8 cellular contexts compared by ENCODE assay signal in genomic region chr11:27471067-27471587, GRCh38. TPM values are rescaled to one million over a fixed set of nuclear protein-coding genes. Genes with fewer than 3 reads are reported as not detected.
A peak's percentile ranks its signal among the peaks of the same experiment; 100 is the strongest.
DNase-seq lines count a peak whose midpoint lies in the region; ATAC-seq, FAIRE-seq and TF ChIP-seq lines count a peak whose summit lies in the region.

No MANE protein-coding gene starts in this region.

- POLR2A ChIA-PET in A549 (lab: Yijun Ruan, JAX), result interaction anchor here (0.6 kb wide), 1 partner anchor 75 kb away, joined by 4 read pairs; no protein-coding TSS in a partner anchor

- no peaks in the 10 kb centered on the region for H4K20me1 ChIP-seq in GM23248 (ENCODE audit: insufficient read depth)

- no peak for FAIRE-seq in A549 (lab: Jason Lieb, UNC)

- intact Hi-C loops in adrenal gland (cut with DNase I), result loop anchor here in 1 of 2 donors (10.0 kb wide), 1 partner anchor 96 kb away; no protein-coding TSS in a partner anchor

- peak overlapping the region; percentile 63 for H2AFZ ChIP-seq in GM23248

- peak in 1 of 2 experiments; percentile 41 for DNase-seq in A549 (ENCODE audit: low read depth in 1 of 2, low spot score in 1 of 2)
- peak; percentile 44 for DNase-seq in GM23248
- peak in 2 of 7 donors; percentile 6 to 14 for DNase-seq in adrenal gland
- peak; percentile 56 for DNase-seq in kidney tubule cell (ENCODE audit: low spot score)
- peak in 5 of 49 donors; percentile 7 to 60 (median 55) for DNase-seq in substantia nigra (lab: John Stamatoyannopoulos, UW)
- no peak for DNase-seq in activated effector memory CD4-positive, alpha-beta T cell treated with anti-CD3 and anti-CD28 coated beads, Interleukin-2, amount 50 U/mL, for 16 hours

- H3K9ac ChIP-seq in GM23248, result peak overlapping the region; percentile 87

- WGBS in A549 (ENCODE audit: missing lambda C conversion rate), result 2% methylated on average over 16 of the region's 17 CpGs
- WGBS in GM23248 (ENCODE audit: low coverage in 1 of 2, low lambda C conversion rate in 2 of 2, missing lambda C conversion rate in 2 of 2), 2 experiments, result 7 to 10% methylated on average over 17 of the region's 17 CpGs
- WGBS in adrenal gland, 4 donors, result 14 to 22% (median 18%) methylated on average over 12 to 17 of the region's 17 CpGs

- H3K4me3 ChIP-seq in A549, result peak overlapping the region; percentile 89
- peak overlapping the region; percentile 98 for H3K4me3 ChIP-seq in GM23248
- H3K4me3 ChIP-seq in adrenal gland, result peak overlapping the region; percentile 28 to 93 (median 57)

- peaks cover 40% of the 10 kb centered on the region for H3F3A ChIP-seq in GM23248 (ENCODE audit: insufficient read depth)

- TF ChIP-seq POLR2A in A549 (IDR thresholded peaks at IDR 0.05; ENCODE audit: low read length), result no peak
- peak in 1 of 2 donors; percentile 4 for TF ChIP-seq POLR2A in adrenal gland (IDR thresholded peaks at IDR 0.05)

- TF ChIP-seq CTCF in A549 (IDR thresholded peaks at IDR 0.05) (no peak), adrenal gland (IDR thresholded peaks at IDR 0.05) (no peak)

- H3K4me1 ChIP-seq in A549 (peaks cover 30% of the 10 kb centered on the region), GM23248 (ENCODE audit: insufficient read depth) (peaks cover 31% of the 10 kb centered on the region), adrenal gland (replicated peaks in 1 of 2) (peaks cover 23 to 48% of the 10 kb centered on the region in 2 donors)

- in situ Hi-C loops in GM23248 (cut with MboI), result no loop called here

- no peak for TF ChIP-seq EP300 in A549 (IDR thresholded peaks at IDR 0.05)

- H3K4me2 ChIP-seq in A549 (peak overlapping the region; percentile 79), GM23248 (ENCODE audit: unreplicated experiment) (peak overlapping the region; percentile 85)

- H3K27me3 ChIP-seq in GM23248 (replicated peaks; ENCODE audit: insufficient read depth), result no peaks in the 10 kb centered on the region
- no peaks in the 10 kb centered on the region for H3K27me3 ChIP-seq in adrenal gland

- H3K9me2 ChIP-seq in GM23248 (ENCODE audit: insufficient read depth), result no peaks in the 10 kb centered on the region

- H3K36me3 ChIP-seq in GM23248 (ENCODE audit: low read depth) (no peaks in the 10 kb centered on the region), adrenal gland (replicated peaks in 1 of 2) (no peaks in the 10 kb centered on the region)

- no peak for TF ChIP-seq RAD21 in A549 (conservative IDR thresholded peaks at IDR 0.05 in 1 of 2, IDR thresholded peaks at IDR 0.05 in 1 of 2)

- ATAC-seq in A549 (peak in 1 of 2 experiments; percentile 1; a peak in 3 of 6 replicates), HG02981 (IDR thresholded peaks at IDR 0.05; ENCODE audit: unreplicated experiment) (no peak), GM19351 (IDR thresholded peaks at IDR 0.05; ENCODE audit: unreplicated experiment) (no peak)

- H3K9me3 ChIP-seq in A549 (no peaks in the 10 kb centered on the region), GM23248 (ENCODE audit: low read depth) (no peaks in the 10 kb centered on the region), adrenal gland (replicated peaks in 1 of 3) (no peaks in the 10 kb centered on the region)

- CTCF ChIA-PET in A549 (lab: Yijun Ruan, JAX), result interaction anchor here (0.9 to 7.4 kb wide), 3 partner anchors 14 to 287 kb away, joined by 3 to 65 read pairs (median 5); no protein-coding TSS in a partner anchor

- H3K79me2 ChIP-seq in GM23248 (ENCODE audit: insufficient read depth), result peaks cover 50% of the 10 kb centered on the region

- H3K27ac ChIP-seq in A549 (peak overlapping the region; percentile 94 to 98), GM23248 (peak overlapping the region; percentile 32), adrenal gland (peak overlapping the region in 3 of 5 donors; percentile 88 to 95 (median 89)), substantia nigra (ENCODE audit: low read depth, low read length, poor library complexity, severe bottlenecking) (peak overlapping the region; percentile 75)

TF ChIP-seq in A549, 52 proteins besides CTCF, POLR2A, EP300 and RAD21:
- TF ChIP-seq EHF (CRISPR knock-in tag; IDR thresholded peaks at IDR 0.05) (peak; percentile 53; the same call in 1 of the 2 replicates), FOSB (CRISPR knock-in tag; IDR thresholded peaks at IDR 0.05) (no peak), KDM5A (IDR thresholded peaks at IDR 0.05) (0 out of 2 replicates have a peak, but pooled peaks have one; percentile 24)
TF ChIP-seq in A549: peak in this region for 2.

RNA-seq across cellular contexts. Expression of gene LGR4, which starts 1.5 kb away (rescaled TPM):
- 130 and 145 TPM in 2 replicates for polyA plus RNA-seq in A549 (2011; rRNA removed)
- 24.3 and 35.8 TPM in 2 replicates for polyA plus RNA-seq in A549 (2012; cell fraction: cytosol; rRNA removed)
- 30.6 and 51.3 TPM in 2 replicates for polyA plus RNA-seq in A549 (2012; cell fraction: nucleus; rRNA removed)
- polyA plus RNA-seq in A549 (2017; fragmentation: RNase III; extraction: RNeasy Plus Mini Kit Qiagen cat#74134 plus additional on column Dnase treatment), result 40.9 to 43.5 TPM (median 41.2 TPM) in 3 replicates
- polyA minus RNA-seq in A549 (2011; rRNA and poly(A)+ RNA removed), result 241 and 257 TPM in 2 replicates
- 58.6 and 59.2 TPM in 2 replicates for total RNA-seq in GM23248 (2014; rRNA removed; shearing (Covaris generic))
- polyA plus RNA-seq in GM23248 (2016; fragmentation: Nextera tagmentation; extraction: Ambion mirVana), result 14.4 and 14.9 TPM in 2 replicates
- 10 to 100 TPM; 17.3 to 78.3 (median 44.6) TPM for total RNA-seq in adrenal gland
- polyA plus RNA-seq in adrenal gland, result 10 to 100 TPM in 1 of 3 donors, 1 to 10 TPM in 2; 7.3 to 36.8 (median 9.9) TPM

RNA-seq across cellular contexts. Expression of gene LIN7C, which starts 35.4 kb away (rescaled TPM):
- polyA plus RNA-seq in A549 (2011; rRNA removed) (21.2 and 31.0 TPM in 2 replicates), A549 (2017; fragmentation: RNase III; extraction: RNeasy Plus Mini Kit Qiagen cat#74134 plus additional on column Dnase treatment) (9.0 to 10.1 TPM (median 9.7 TPM) in 3 replicates), GM23248 (2016; fragmentation: Nextera tagmentation; extraction: Ambion mirVana) (43.0 and 45.1 TPM in 2 replicates), adrenal gland (10 to 100 TPM in 1 of 3 donors, 1 to 10 TPM in 2; 7.2 to 20.3 (median 7.8) TPM)
- polyA plus RNA-seq in A549 (2012; cell fraction: cytosol; rRNA removed), result 5.5 and 6.2 TPM in 2 replicates
- 2.4 and 6.2 TPM in 2 replicates for polyA plus RNA-seq in A549 (2012; cell fraction: nucleus; rRNA removed)
- polyA minus RNA-seq in A549 (2011; rRNA and poly(A)+ RNA removed), result 10.5 and 11.6 TPM in 2 replicates
- 47.0 and 51.1 TPM in 2 replicates for total RNA-seq in GM23248 (2014; rRNA removed; shearing (Covaris generic))
- total RNA-seq in adrenal gland, result 10 to 100 TPM; 25.5 to 53.4 (median 41.3) TPM

Comparison
In these comparisons a context has a peak if more than half of its experiments do, and no peak if none do; other contexts are left out.
1. H3K27ac ChIP-seq: peak in every context shown above with its lines; median percentile 96 in A549; 89 in adrenal gland; 75 in substantia nigra; 32 in GM23248.